In genomic region chr14:105224845-105225585, GRCh38 we compare ENCODE assay signal across 21 cellular contexts. TPM values are rescaled to one million over a fixed set of nuclear protein-coding genes. Genes with fewer than 3 reads are reported as not detected.
DNase-seq lines count a peak whose midpoint lies in the region; ATAC-seq and TF ChIP-seq lines count a peak whose summit lies in the region.
"Had no signal": no experiment of that assay in that cellular context is flagged by ENCODE, and none has a peak within 500 bp of the region (broad histone marks: within the 10 kb centered on the region; RNA-seq: fewer than 3 reads in every experiment).

No MANE protein-coding gene starts in this region.

- POLR2A ChIA-PET in HEK293 (lab: Yijun Ruan, JAX), result interaction anchor here (1.1 kb wide), 1 partner anchor 11 kb away, joined by 3 read pairs; no protein-coding TSS in a partner anchor

- H3K9me3 Mint-ChIP-seq in type B pancreatic cell, result no peaks in the 10 kb centered on the region

- H3K9me3 ChIP-seq in HEK293 (ENCODE audit: control insufficient read depth, insufficient read depth, low read depth, low read length), result no peaks in the 10 kb centered on the region
- H3K9me3 ChIP-seq: SK-N-SH had no signal

- peak overlapping the region; percentile 94 for H3K27ac Mint-ChIP-seq in type B pancreatic cell
- H3K27ac Mint-ChIP-seq: H9 had no signal

- no peaks in the 10 kb centered on the region for H3K27me3 Mint-ChIP-seq in type B pancreatic cell

- H3K36me3 ChIP-seq in HEK293 (ENCODE audit: control insufficient read depth in 2 of 2, insufficient read depth in 1 of 2, low read length in 2 of 2), result peaks cover 9 to 61% of the 10 kb centered on the region in 2 experiments; a peak in 2 of 3 replicates

- peaks cover 14% of the 10 kb centered on the region for H3K4me1 Mint-ChIP-seq in type B pancreatic cell (ENCODE audit: unreplicated experiment)
- H3K4me1 Mint-ChIP-seq: H9 had no signal

- H3K4me1 ChIP-seq in HEK293 (ENCODE audit: control insufficient read depth, insufficient read depth, low read length), result no peaks in the 10 kb centered on the region

- no peak overlapping the region for H3K27ac ChIP-seq in HEK293 (ENCODE audit: extremely low read depth, low read depth, low read length)
- H3K27ac ChIP-seq: C4-2B had no signal

- CTCF ChIA-PET in HEK293 (lab: Yijun Ruan, JAX), result interaction anchor here (0.6 to 2.1 kb wide), 3 partner anchors 19 to 27 kb away, joined by 4 read pairs; no protein-coding TSS in a partner anchor

- intact Hi-C loops in left ventricle myocardium superior (cut with micrococcal nuclease), result no loop called here
- intact Hi-C loops in Right ventricle myocardium inferior (cut with DNase I), result no loop called here

- H3K36me3 Mint-ChIP-seq in type B pancreatic cell, result peaks cover 18% of the 10 kb centered on the region

- peak overlapping the region; percentile 66 for H3K4me3 Mint-ChIP-seq in type B pancreatic cell
- H3K4me3 Mint-ChIP-seq: H9 had no signal

- no peak overlapping the region for H3K4me3 ChIP-seq in HEK293 (ENCODE audit: low read depth, low read length)

- TF ChIP-seq CTCF in HEK293 (tag by site-specific recombination; IDR thresholded peaks at IDR 0.05) (no peak), type B pancreatic cell (conservative IDR thresholded peaks at IDR 0.05) (no peak)

- ATAC-seq in left ventricle myocardium superior (no peak), Right ventricle myocardium inferior (no peak), GM18511 (IDR thresholded peaks at IDR 0.05; ENCODE audit: unreplicated experiment) (no peak), GM21423 (IDR thresholded peaks at IDR 0.05; ENCODE audit: unreplicated experiment) (no peak)

- DNase-seq in left ventricle myocardium superior (peak; percentile 10), Right ventricle myocardium inferior (ENCODE audit: missing footprints) (no peak), left kidney (ENCODE audit: low read depth, low spot score) (peak; percentile 76), type B pancreatic cell (ENCODE audit: extremely low spot score, unreplicated experiment) (no peak), hepatic stellate cell (ENCODE audit: low spot score) (no peak)
- DNase-seq: COR-L47, DMS 273 treated with DMSO at 0.1 percent for 48 hours, DND-41, H9, NCI-H1105 treated with DMSO at 0.1 percent for 48 hours, NCI-H1694 treated with DMSO at 0.1 percent for 48 hours, NCI-H510A, NCI-H82, OCI-M1, SHP77 treated with DMSO at 0.1 percent for 48 hours, SK-N-SH had no signal

TF ChIP-seq in HEK293, 187 proteins besides CTCF, POLR2A, EP300 and RAD21:
- TF ChIP-seq GLIS2 (tag by site-specific recombination; IDR thresholded peaks at IDR 0.05) (no peak), ZNF114 (tag by site-specific recombination; IDR thresholded peaks at IDR 0.05) (no peak), KLF9 (tag by site-specific recombination; IDR thresholded peaks at IDR 0.05; ENCODE audit: low read depth) (0 out of 2 replicates have a peak, but pooled peaks have one; percentile 30), ZNF274 (IDR thresholded peaks at IDR 0.05; ENCODE audit: low read length) (no peak), ZNF274 (tag by site-specific recombination; IDR thresholded peaks at IDR 0.05; ENCODE audit: borderline replicate concordance) (no peak)

RNA-seq across cellular contexts. Expression of gene BTBD6, which starts 23.3 kb away (rescaled TPM):
- total RNA-seq in left ventricle myocardium superior (51.6 TPM), Right ventricle myocardium inferior (48.8 TPM), type B pancreatic cell (ENCODE audit: low replicate concordance) (38.8 and 44.7 TPM in 2 replicates)

RNA-seq across cellular contexts. Expression of gene NUDT14, which starts 43.9 kb away (rescaled TPM):
- total RNA-seq in left ventricle myocardium superior, result 34.7 TPM
- 33.9 TPM for total RNA-seq in Right ventricle myocardium inferior
- 33.3 and 49.6 TPM in 2 replicates for total RNA-seq in type B pancreatic cell (ENCODE audit: low replicate concordance)

RNA-seq across cellular contexts. Expression of gene JAG2, which starts 56.4 kb away (rescaled TPM):
- total RNA-seq in left ventricle myocardium superior, result 33.6 TPM
- 34.6 TPM for total RNA-seq in Right ventricle myocardium inferior
- total RNA-seq in type B pancreatic cell (ENCODE audit: low replicate concordance), result 16.5 and 37.1 TPM in 2 replicates
- total RNA-seq: RPMI7951 had no signal

Comparison
In these comparisons a context has a peak if more than half of its experiments do, and no peak if none do; other contexts are left out.
1. DNase-seq: peak in left ventricle myocardium superior (single experiment) and left kidney (single experiment); none in Right ventricle myocardium inferior (single experiment), type B pancreatic cell (single experiment) and hepatic stellate cell (single experiment).